11 cellular contexts compared by ENCODE assay signal in genomic region chr10:109899578-109900355, GRCh38. TPM values are rescaled to one million over a fixed set of nuclear protein-coding genes. Genes with fewer than 3 reads are reported as not detected.
DNase-seq lines count a peak whose midpoint lies in the region; ATAC-seq and TF ChIP-seq lines count a peak whose summit lies in the region.
"Had no signal": no experiment of that assay in that cellular context is flagged by ENCODE, and none has a peak within 500 bp of the region (broad histone marks: within the 10 kb centered on the region; RNA-seq: fewer than 3 reads in every experiment).

No MANE protein-coding gene starts in this region.

- peaks cover 5% of the 10 kb centered on the region for H3F3A ChIP-seq in SK-N-SH (replicated peaks; ENCODE audit: insufficient read depth)

- H3K27ac ChIP-seq in angular gyrus (ENCODE audit: low read depth, low read length) (peak overlapping the region; percentile 10), heart left ventricle (peak overlapping the region; percentile 31 to 91 (median 79)), SK-N-SH (ENCODE audit: low read depth in 2 of 2, low read length in 1 of 2) (no peak overlapping the region)

- H3K79me2 ChIP-seq in SK-N-SH (ENCODE audit: insufficient read depth) = peaks cover 55% of the 10 kb centered on the region

- TF ChIP-seq POLR2A in heart left ventricle (IDR thresholded peaks at IDR 0.05) = no peak

- WGBS in heart left ventricle, 4 donors = 71 to 80% (median 74%) methylated on average over 8 of the region's 8 CpGs
- WGBS in SK-N-SH (ENCODE audit: low lambda C conversion rate) = 94% methylated on average over 8 of the region's 8 CpGs

- no peak overlapping the region for H3K4me3 Mint-ChIP-seq in T-cell

- no peaks in the 10 kb centered on the region for H3K27me3 Mint-ChIP-seq in T-cell

- no peaks in the 10 kb centered on the region for H3K9me3 Mint-ChIP-seq in T-cell

- H3K4me2 ChIP-seq in SK-N-SH = no peak overlapping the region

- H4K20me1 ChIP-seq in SK-N-SH (ENCODE audit: insufficient read depth) = no peaks in the 10 kb centered on the region

- no peaks in the 10 kb centered on the region for H3K9me2 ChIP-seq in SK-N-SH

- TF ChIP-seq RAD21 in SK-N-SH (IDR thresholded peaks at IDR 0.05; ENCODE audit: low read length) = no peak

- no peaks in the 10 kb centered on the region for H3K27me3 ChIP-seq in heart left ventricle
- no peaks in the 10 kb centered on the region for H3K27me3 ChIP-seq in SK-N-SH (ENCODE audit: insufficient read depth)

- ATAC-seq in heart left ventricle (peak in 3 of 4 donors; percentile 6 to 39 (median 29)), sciatic nerve (peak; percentile 85), HG02970 (IDR thresholded peaks at IDR 0.05; ENCODE audit: low FRiP score, unreplicated experiment) (no peak), T-cell (replicated peaks in 1 of 4) (no peak), GM19452 (IDR thresholded peaks at IDR 0.05; ENCODE audit: unreplicated experiment) (no peak)

- peaks cover 19 to 92% (median 68%) of the 10 kb centered on the region in 12 donors for H3K4me1 ChIP-seq in heart left ventricle
- peaks cover 13 to 23% of the 10 kb centered on the region in 2 experiments; a peak in 3 of 4 replicates for H3K4me1 ChIP-seq in SK-N-SH (ENCODE audit: control insufficient read depth in 1 of 2, insufficient read depth in 2 of 2, low read depth in 1 of 2, low read length in 1 of 2)

- POLR2A ChIA-PET in T-cell (lab: Charles Lee) (interaction anchor here in 1 of 2 donors (0.5 kb wide), 1 partner anchor 11 kb away, joined by 5 read pairs; no protein-coding TSS in a partner anchor), SK-N-SH (lab: Yijun Ruan, JAX) (interaction anchor here (0.8 kb wide), 1 partner anchor 11 kb away, joined by 4 read pairs; no protein-coding TSS in a partner anchor)

- H3K9me3 ChIP-seq in heart left ventricle (no peaks in the 10 kb centered on the region), SK-N-SH (no peaks in the 10 kb centered on the region)

- CTCF ChIA-PET in T-cell (lab: Charles Lee) = no interaction called here
- CTCF ChIA-PET in SK-N-SH (lab: Yijun Ruan, JAX) = interaction anchor here (0.6 to 5.3 kb wide), 3 partner anchors 9 to 526 kb away, joined by 3 to 17 read pairs (median 8); no protein-coding TSS in a partner anchor

- H3K4me3 ChIP-seq in heart left ventricle (no peak overlapping the region), SK-N-SH (ENCODE audit: low read depth in 2 of 2, low read length in 1 of 2) (no peak overlapping the region)

- peak; percentile 64 for DNase-seq in EH (ENCODE audit: low read depth)
- DNase-seq in heart left ventricle = peak in 1 of 5 donors; percentile 32
- no peak for DNase-seq in sciatic nerve (ENCODE audit: low spot score)
- no peak for DNase-seq in T-cell
- DNase-seq in SK-N-SH = no peak
- DNase-seq: activated naive CD4-positive, alpha-beta T cell; NCI-H226; stimulated activated CD4-positive, alpha-beta T cell treated with anti-CD3 and anti-CD28 coated beads, Interleukin-1b, Interleukin-23, amount 100 ng/mL, for 48 hours had no signal

- no peak for TF ChIP-seq EP300 in SK-N-SH (IDR thresholded peaks at IDR 0.05; ENCODE audit: borderline replicate concordance in 1 of 2, low read depth in 1 of 2, low read length in 1 of 2)

- H2AFZ ChIP-seq in SK-N-SH (ENCODE audit: low read depth) = no peak overlapping the region

- intact Hi-C loops in heart left ventricle (cut with DNase I) (loop anchor here in 5 of 10 donors (5.0 to 10.0 kb wide), 6 partner anchors 33 to 325 kb away; partner anchors contain the start of gene ADD3 (in 3 of the 5)), sciatic nerve (cut with DNase I) (no loop called here)

- H3K9ac ChIP-seq in SK-N-SH = no peak overlapping the region

- peaks cover 62 to 73% (median 72%) of the 10 kb centered on the region in 3 donors for H3K4me1 Mint-ChIP-seq in T-cell

- H3K27ac Mint-ChIP-seq in T-cell = peak overlapping the region in 1 of 2 donors; percentile 13

- H3K36me3 Mint-ChIP-seq in T-cell = peaks cover 60% of the 10 kb centered on the region

- H3K36me3 ChIP-seq in heart left ventricle = peaks cover 0 to 26% (median 0%) of the 10 kb centered on the region in 9 donors
- H3K36me3 ChIP-seq in SK-N-SH (replicated peaks in 1 of 2; ENCODE audit: control insufficient read depth in 1 of 2, insufficient read depth in 2 of 2, low read length in 1 of 2) = peaks cover 8 to 19% of the 10 kb centered on the region in 2 experiments

- TF ChIP-seq CTCF in heart left ventricle (IDR thresholded peaks at IDR 0.05) = no peak
- TF ChIP-seq CTCF in SK-N-SH (IDR thresholded peaks at IDR 0.05) = no peak

TF ChIP-seq in SK-N-SH, 30 proteins besides CTCF, POLR2A, EP300 and RAD21 (continues in another document):
- TF ChIP-seq RXRA (IDR thresholded peaks at IDR 0.05; ENCODE audit: borderline replicate concordance, low read depth) = no peak
- no peak for TF ChIP-seq JUND (IDR thresholded peaks at IDR 0.05)
- TF ChIP-seq GATA2 (CRISPR knock-in tag; IDR thresholded peaks at IDR 0.05) = no peak
- TF ChIP-seq GABPA (IDR thresholded peaks at IDR 0.05; ENCODE audit: low read depth) = no peak
- TF ChIP-seq EZH2phosphoT487 (IDR thresholded peaks at IDR 0.05; ENCODE audit: borderline replicate concordance, low read depth) = no peak
- TF ChIP-seq USF1 (IDR thresholded peaks at IDR 0.05; ENCODE audit: borderline replicate concordance, low read depth) = no peak
- no peak for TF ChIP-seq FOXM1 (IDR thresholded peaks at IDR 0.05; ENCODE audit: low read depth)
- TF ChIP-seq REST (IDR thresholded peaks at IDR 0.05; ENCODE audit: low read depth, low read length) = no peak
- no peak for TF ChIP-seq IRF3 (IDR thresholded peaks at IDR 0.05; ENCODE audit: low read depth, low read length)
- no peak for TF ChIP-seq TEAD4 (IDR thresholded peaks at IDR 0.05; ENCODE audit: borderline replicate concordance, insufficient read depth)
- TF ChIP-seq SIN3A (IDR thresholded peaks at IDR 0.05; ENCODE audit: borderline replicate concordance, low read depth, low read length) = no peak
- TF ChIP-seq YY1 (IDR thresholded peaks at IDR 0.05; ENCODE audit: low read depth) = no peak
- no peak for TF ChIP-seq MXI1 (IDR thresholded peaks at IDR 0.05; ENCODE audit: low read depth, low read length)
- TF ChIP-seq RFX5 (IDR thresholded peaks at IDR 0.05; ENCODE audit: low read length) = no peak
- no peak for TF ChIP-seq TAF1 (IDR thresholded peaks at IDR 0.05; ENCODE audit: borderline replicate concordance, low read depth, low read length)
- no peak for TF ChIP-seq CHD2 (IDR thresholded peaks at IDR 0.05; ENCODE audit: low read length, partially characterized antibody)
- no peak for TF ChIP-seq TCF12 (IDR thresholded peaks at IDR 0.05)
- no peak for TF ChIP-seq USF2 (IDR thresholded peaks at IDR 0.05; ENCODE audit: borderline replicate concordance, low read depth, low read length)

RNA-seq across cellular contexts. Expression of gene XPNPEP1, which starts 23.5 kb away (rescaled TPM):
- total RNA-seq in heart left ventricle (10 to 100 TPM; 30.5 to 77.0 (median 48.9) TPM), sciatic nerve (60.6 TPM), T-cell (10 to 100 TPM; 40.0 to 63.9 (median 44.6) TPM)
- polyA plus RNA-seq in heart left ventricle (10 to 100 TPM; 14.5 to 42.5 TPM), SK-N-SH (2012; rRNA removed) (167 and 190 TPM in 2 replicates)
- 122 and 146 TPM in 2 replicates for polyA plus RNA-seq in SK-N-SH (2012; cell fraction: cytosol; rRNA removed)
- 264 and 305 TPM in 2 replicates for polyA plus RNA-seq in SK-N-SH (2012; cell fraction: nucleus; rRNA removed)

Comparison
In these comparisons a context has a peak if more than half of its experiments do, and no peak if none do; other contexts are left out.
1. H3K27ac ChIP-seq: peak in angular gyrus (single experiment) and heart left ventricle (12 of 12); none in SK-N-SH (0 of 2).
2. ATAC-seq: peak in heart left ventricle (3 of 4) and sciatic nerve (single experiment); none in HG02970 (single experiment), T-cell (0 of 4) and GM19452 (single experiment).